Comparison of ENCODE assay signal across 8 cellular contexts in genomic region chr18:80257579-80258543, GRCh38. TPM values are rescaled to one million over a fixed set of nuclear protein-coding genes. Genes with fewer than 3 reads are reported as not detected.
DNase-seq lines count a peak whose midpoint lies in the region; ATAC-seq and TF ChIP-seq lines count a peak whose summit lies in the region.
"Not testable (repeated sequence)": the region's sequence is repeated elsewhere in the genome, so short reads cannot be mapped to it uniquely, and the experiment has no call there.

No MANE protein-coding gene starts in this region.

- not testable (repeated sequence) for H4K20me1 ChIP-seq in SU-DHL-6 (ENCODE audit: low read depth, low read length)

- H3F3A ChIP-seq in SU-DHL-6 (ENCODE audit: insufficient read depth), result not testable (repeated sequence)

- not testable (repeated sequence) for H3K4me1 ChIP-seq in CD4-positive, CD25-positive, alpha-beta regulatory T cell (ENCODE audit: control insufficient read depth, insufficient read depth, low read length, poor library complexity, severe bottlenecking); endodermal cell (ENCODE audit: control insufficient read depth, insufficient read depth, low read length); prostate gland (replicated peaks)

- peak; percentile 10 to 46 (median 16) for DNase-seq in CD4-positive, CD25-positive, alpha-beta regulatory T cell
- DNase-seq in HFF-Myc (ENCODE audit: extremely low read depth, low read depth), result peak; percentile 48
- DNase-seq in activated T-helper 9 cell treated with anti-CD3 and anti-CD28 coated beads, Interleukin-2, amount 50 U/mL, for 16 hours (ENCODE audit: low read depth), result peak; percentile 28
- peak; percentile 91 for DNase-seq in endodermal cell
- DNase-seq in kidney epithelial cell (ENCODE audit: low read depth), result not testable (repeated sequence)
- peak; percentile 70 for DNase-seq in prostate gland (ENCODE audit: low spot score)
- DNase-seq in stimulated activated effector memory CD8-positive, alpha-beta T cell treated with anti-CD3 and anti-CD28 coated beads, Interleukin-12 subunit alpha, Interleukin-12 subunit beta, amount 100 ng/mL, for 72 hours (ENCODE audit: low spot score in 2 of 2), result peak; percentile 38 to 77

- H3K9me3 ChIP-seq in CD4-positive, CD25-positive, alpha-beta regulatory T cell (ENCODE audit: control insufficient read depth in 2 of 2, low read length in 2 of 2); SU-DHL-6 (ENCODE audit: insufficient read depth, low read length); endodermal cell (ENCODE audit: control insufficient read depth, low read length); prostate gland: not testable (repeated sequence)

- not testable (repeated sequence) for H3K36me3 Mint-ChIP-seq in CD4-positive, CD25-positive, alpha-beta regulatory T cell; endodermal cell (ENCODE audit: low read depth); stimulated activated effector memory CD8-positive, alpha-beta T cell treated with anti-CD3 and anti-CD28 coated beads, Interleukin-12 subunit alpha, Interleukin-12 subunit beta, amount 100 ng/mL, for 72 hours

- not testable (repeated sequence) for H3K4me3 ChIP-seq in CD4-positive, CD25-positive, alpha-beta regulatory T cell (ENCODE audit: low read depth, low read length); HFF-Myc (replicated peaks; ENCODE audit: low read depth, low read length); SU-DHL-6 (ENCODE audit: insufficient read depth, low read length, poor library complexity, severe bottlenecking); endodermal cell (ENCODE audit: low read length); kidney epithelial cell (ENCODE audit: low read depth, low read length); prostate gland

- not testable (repeated sequence) for H3K27ac ChIP-seq in CD4-positive, CD25-positive, alpha-beta regulatory T cell (ENCODE audit: insufficient read depth, low read length, poor library complexity, severe bottlenecking); SU-DHL-6 (ENCODE audit: low read depth, low read length); endodermal cell (ENCODE audit: low read depth, low read length); prostate gland

- not testable (repeated sequence) for H3K79me2 ChIP-seq in SU-DHL-6 (ENCODE audit: insufficient read depth, low read length)

- not testable (repeated sequence) for H3K4me2 ChIP-seq in SU-DHL-6 (ENCODE audit: low read depth, low read length, poor library complexity, severe bottlenecking)

- TF ChIP-seq CTCF in HFF-Myc (IDR thresholded peaks at IDR 0.05; ENCODE audit: low read depth, low read length, missing control alignments) (peak; percentile 86), SU-DHL-6 (IDR thresholded peaks at IDR 0.05; ENCODE audit: insufficient read depth, low read length, poor library complexity, severe bottlenecking) (peak; percentile 83), endodermal cell (conservative IDR thresholded peaks at IDR 0.05) (peak; percentile 88), kidney epithelial cell (IDR thresholded peaks at IDR 0.05; ENCODE audit: insufficient read depth, low read length, poor library complexity, severe bottlenecking) (peak; percentile 78), prostate gland (IDR thresholded peaks at IDR 0.05) (peak; percentile 70 to 91 (median 82))

- intact Hi-C loops in prostate gland (cut with DNase I), result not testable (repeated sequence)

- not testable (repeated sequence) for ATAC-seq in CD4-positive, CD25-positive, alpha-beta regulatory T cell (ENCODE audit: low read depth in 2 of 2); stimulated activated effector memory CD8-positive, alpha-beta T cell treated with anti-CD3 and anti-CD28 coated beads, Interleukin-12 subunit alpha, Interleukin-12 subunit beta, amount 100 ng/mL, for 72 hours

- not testable (repeated sequence) for H3K4me1 Mint-ChIP-seq in CD4-positive, CD25-positive, alpha-beta regulatory T cell; endodermal cell; stimulated activated effector memory CD8-positive, alpha-beta T cell treated with anti-CD3 and anti-CD28 coated beads, Interleukin-12 subunit alpha, Interleukin-12 subunit beta, amount 100 ng/mL, for 72 hours

- not testable (repeated sequence) for H3K27ac Mint-ChIP-seq in CD4-positive, CD25-positive, alpha-beta regulatory T cell; endodermal cell
- peak overlapping the region; percentile 16 for H3K27ac Mint-ChIP-seq in stimulated activated effector memory CD8-positive, alpha-beta T cell treated with anti-CD3 and anti-CD28 coated beads, Interleukin-12 subunit alpha, Interleukin-12 subunit beta, amount 100 ng/mL, for 72 hours

- WGBS in endodermal cell (ENCODE audit: insufficient coverage in 1 of 2, insufficient read length in 1 of 2), 2 experiments, result 11 to 28% methylated on average over 5 to 9 of the region's 12 CpGs
- 51% methylated on average over 12 of the region's 12 CpGs for WGBS in prostate gland

- not testable (repeated sequence) for H3K9ac ChIP-seq in SU-DHL-6 (ENCODE audit: low read length); endodermal cell (ENCODE audit: extremely low read depth, low read length, poor library complexity, severe bottlenecking)

- not testable (repeated sequence) for TF ChIP-seq POLR2A in prostate gland (IDR thresholded peaks at IDR 0.05)

- not testable (repeated sequence) for H3K27me3 ChIP-seq in CD4-positive, CD25-positive, alpha-beta regulatory T cell (ENCODE audit: control insufficient read depth, insufficient read depth, low read length); SU-DHL-6 (ENCODE audit: low read length); endodermal cell (ENCODE audit: control insufficient read depth, insufficient read depth, low read length, poor library complexity, severe bottlenecking); kidney epithelial cell (ENCODE audit: control insufficient read depth, insufficient read depth, low read length); prostate gland (replicated peaks; ENCODE audit: insufficient read depth)

- H3K9me2 ChIP-seq in SU-DHL-6 (replicated peaks; ENCODE audit: insufficient read depth, low read length), result not testable (repeated sequence)

- not testable (repeated sequence) for H3K4me3 Mint-ChIP-seq in CD4-positive, CD25-positive, alpha-beta regulatory T cell; endodermal cell; stimulated activated effector memory CD8-positive, alpha-beta T cell treated with anti-CD3 and anti-CD28 coated beads, Interleukin-12 subunit alpha, Interleukin-12 subunit beta, amount 100 ng/mL, for 72 hours

- H3K27me3 Mint-ChIP-seq in CD4-positive, CD25-positive, alpha-beta regulatory T cell, result peaks cover 12% of the 10 kb centered on the region
- peaks cover 24% of the 10 kb centered on the region for H3K27me3 Mint-ChIP-seq in endodermal cell (ENCODE audit: insufficient read depth)

- H2AFZ ChIP-seq in SU-DHL-6 (ENCODE audit: low read depth, low read length, severe bottlenecking), result not testable (repeated sequence)

- H3K9me3 Mint-ChIP-seq in CD4-positive, CD25-positive, alpha-beta regulatory T cell; stimulated activated effector memory CD8-positive, alpha-beta T cell treated with anti-CD3 and anti-CD28 coated beads, Interleukin-12 subunit alpha, Interleukin-12 subunit beta, amount 100 ng/mL, for 72 hours: not testable (repeated sequence)
- H3K9me3 Mint-ChIP-seq in endodermal cell, result peaks cover 54% of the 10 kb centered on the region

- not testable (repeated sequence) for H3K36me3 ChIP-seq in CD4-positive, CD25-positive, alpha-beta regulatory T cell (ENCODE audit: control insufficient read depth, insufficient read depth, low read length); SU-DHL-6 (ENCODE audit: low read length); endodermal cell (ENCODE audit: control insufficient read depth, insufficient read depth, low read length); kidney epithelial cell (ENCODE audit: control insufficient read depth, insufficient read depth, low read length); prostate gland

RNA-seq across cellular contexts. Expression of gene PARD6G, which starts 10.5 kb away (rescaled TPM):
- 0.20 TPM for total RNA-seq in CD4-positive, CD25-positive, alpha-beta regulatory T cell
- under 1 TPM; 0.36 to 0.48 (median 0.43) TPM for polyA plus RNA-seq in CD4-positive, CD25-positive, alpha-beta regulatory T cell
- 10 to 100 TPM; 15.4 to 17.3 TPM for total RNA-seq in endodermal cell
- 24.1 TPM for polyA plus RNA-seq in endodermal cell (2013, experiment 1 of 2)
- 25.0 TPM for polyA plus RNA-seq in endodermal cell (2013, experiment 2 of 2)
- 9.3 and 9.4 TPM in 2 replicates for total RNA-seq in kidney epithelial cell
- 10 to 100 TPM; 12.3 to 18.7 TPM for total RNA-seq in prostate gland
